10 cellular contexts compared by ENCODE assay signal in the genomic region with DNA sequence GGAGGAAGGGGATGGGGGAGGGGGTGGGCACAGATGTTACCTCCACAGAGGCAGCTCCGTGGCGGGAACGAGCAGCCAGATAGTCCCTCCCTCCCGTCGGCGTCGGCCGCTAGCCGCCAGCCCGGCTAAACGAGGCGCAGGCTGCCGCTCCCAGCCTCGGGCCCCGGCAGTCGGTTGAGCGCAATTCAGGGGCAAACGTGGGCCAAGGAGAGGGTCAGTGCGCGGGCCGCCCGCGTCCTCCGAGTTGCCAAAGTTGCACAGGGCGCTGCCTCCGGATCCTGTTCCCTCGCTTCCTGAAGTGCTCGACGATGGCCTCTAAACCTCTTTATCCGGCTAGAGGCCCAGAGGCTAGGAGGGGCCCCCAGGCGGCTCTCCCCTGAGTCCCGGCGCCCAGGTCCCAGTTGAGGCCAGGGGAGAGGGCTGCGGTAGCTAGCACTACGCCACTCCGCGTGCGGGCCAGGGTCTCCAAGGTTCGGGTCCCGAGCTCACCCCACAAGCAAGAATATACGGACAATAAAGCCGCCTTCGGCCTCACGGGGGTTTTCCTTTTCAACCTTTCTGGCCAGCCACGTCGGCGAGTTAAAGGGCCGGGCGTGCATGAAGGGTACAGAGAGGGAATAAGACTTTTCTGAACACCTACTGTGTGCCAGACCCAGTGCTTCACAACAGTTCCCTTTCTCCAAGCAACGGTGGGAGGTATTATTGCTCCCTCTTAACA.
DNase-seq lines count a peak whose midpoint lies in the region; ATAC-seq and TF ChIP-seq lines count a peak whose summit lies in the region.
"Had no signal": no experiment of that assay in that cellular context is flagged by ENCODE, and none has a peak within 500 bp of the region (broad histone marks: within the 10 kb centered on the region; RNA-seq: fewer than 3 reads in every experiment).

No MANE protein-coding gene starts in this region.

- H3K4me3 ChIP-seq in epithelial cell of proximal tubule (ENCODE audit: low read depth, low read length) (peak overlapping the region; percentile 50), Peyer's patch (peak overlapping the region in 2 of 4 donors; percentile 43)

- no peaks in the 10 kb centered on the region for H3K9me3 ChIP-seq in Peyer's patch

- no peak for ATAC-seq in HG02885 (IDR thresholded peaks at IDR 0.05; ENCODE audit: poor library complexity, unreplicated experiment)
- no peak for ATAC-seq in sciatic nerve

- intact Hi-C loops in sciatic nerve (cut with DNase I): no loop called here

- no peaks in the 10 kb centered on the region for H3K36me3 ChIP-seq in Peyer's patch

- H3K4me3 Mint-ChIP-seq in osteocyte (ENCODE audit: unreplicated experiment): peak overlapping the region; percentile 74

- H3K4me1 ChIP-seq in Peyer's patch: no peaks in the 10 kb centered on the region

- no peak overlapping the region for H3K27ac ChIP-seq in Peyer's patch

- peaks cover 0 to 6% of the 10 kb centered on the region in 2 donors for H3K27me3 ChIP-seq in Peyer's patch

- TF ChIP-seq CTCF in epithelial cell of proximal tubule (conservative IDR thresholded peaks at IDR 0.05; ENCODE audit: low read depth, low read length) (no peak), osteocyte (IDR thresholded peaks at IDR 0.05) (no peak), Peyer's patch (IDR thresholded peaks at IDR 0.05) (no peak)

- peaks cover 41% of the 10 kb centered on the region for H3K27me3 Mint-ChIP-seq in osteocyte (ENCODE audit: unreplicated experiment)

- no peaks in the 10 kb centered on the region for H3K4me1 Mint-ChIP-seq in osteocyte (ENCODE audit: unreplicated experiment)

- peaks cover 10% of the 10 kb centered on the region for H3K9me3 Mint-ChIP-seq in osteocyte (ENCODE audit: unreplicated experiment)

- no peak overlapping the region for H3K27ac Mint-ChIP-seq in osteocyte (ENCODE audit: unreplicated experiment)

- H3K36me3 Mint-ChIP-seq in osteocyte (ENCODE audit: unreplicated experiment): no peaks in the 10 kb centered on the region

- DNase-seq in DMS153 treated with DMSO at 0.1 percent for 48 hours (lab: John Stamatoyannopoulos, UW; ENCODE audit: unreplicated experiment) (peak; percentile 26), NCI-H774 (lab: John Stamatoyannopoulos, UW) (peak; percentile 26), epithelial cell of proximal tubule (ENCODE audit: low read depth) (no peak), osteocyte (ENCODE audit: extremely low spot score, unreplicated experiment) (no peak), NCI-H446 treated with DMSO at 0.1 percent for 48 hours (lab: John Stamatoyannopoulos, UW) (no peak), Peyer's patch (no peak), sciatic nerve (ENCODE audit: low spot score) (no peak)
- DNase-seq: NCI-H1092 treated with DMSO at 0.1 percent for 48 hours; stimulated activated CD4-positive, alpha-beta T cell treated with anti-CD3 and anti-CD28 coated beads, Interleukin-1b, Interleukin-23, amount 100 ng/mL, for 48 hours had no signal

- no peak for TF ChIP-seq POLR2A in Peyer's patch (IDR thresholded peaks at IDR 0.05)

Comparison
In these comparisons a context has a peak if more than half of its experiments do, and no peak if none do; other contexts are left out.
1. DNase-seq: peak in DMS153 treated with DMSO at 0.1 percent for 48 hours (single experiment) and NCI-H774 (single experiment); none in epithelial cell of proximal tubule (single experiment), osteocyte (single experiment), NCI-H446 treated with DMSO at 0.1 percent for 48 hours (single experiment), Peyer's patch (0 of 3) and sciatic nerve (single experiment).